10 cellular contexts compared by ENCODE assay signal in the genomic region with DNA sequence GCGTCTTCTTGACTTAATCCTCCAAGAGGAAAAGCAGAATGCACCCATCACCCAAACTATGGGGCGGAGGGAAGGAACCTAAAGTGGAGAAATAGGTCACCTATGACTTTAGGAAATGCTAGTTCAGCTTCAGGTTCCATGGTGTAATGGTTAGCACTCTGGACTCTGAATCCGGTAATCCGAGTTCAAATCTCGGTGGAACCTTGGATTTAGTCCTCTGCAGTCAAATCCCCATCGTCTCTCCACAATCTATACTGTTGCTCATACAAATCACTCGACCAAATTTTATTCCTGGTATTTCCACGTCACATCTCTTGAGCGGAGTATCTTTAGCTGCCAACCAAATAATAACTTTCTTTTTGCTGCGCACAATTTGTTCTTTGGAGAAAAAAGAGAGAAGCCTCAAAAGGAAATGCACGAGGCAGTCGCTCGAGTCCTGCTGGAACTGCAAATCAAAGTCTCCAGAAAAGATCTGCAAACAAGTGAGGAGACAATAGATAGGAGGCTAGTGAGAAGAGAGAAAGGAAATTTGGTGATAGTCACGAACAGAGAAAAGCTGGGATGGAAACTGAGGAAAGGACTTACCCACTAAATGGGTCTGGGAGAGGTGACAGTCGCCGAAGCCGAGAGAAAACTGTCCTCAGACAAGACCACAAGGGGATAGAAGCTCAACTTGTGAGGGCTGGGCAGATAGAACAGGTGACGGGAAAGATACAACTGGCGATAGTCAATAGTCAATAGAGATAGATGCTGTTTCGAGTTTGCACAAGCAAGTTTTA. TPM values are rescaled to one million over a fixed set of nuclear protein-coding genes. Genes with fewer than 3 reads are reported as not detected.
DNase-seq lines count a peak whose midpoint lies in the region; ATAC-seq and TF ChIP-seq lines count a peak whose summit lies in the region.
"Had no signal": no experiment of that assay in that cellular context is flagged by ENCODE, and none has a peak within 500 bp of the region (broad histone marks: within the 10 kb centered on the region; RNA-seq: fewer than 3 reads in every experiment).

No MANE protein-coding gene starts in this region.

- peaks cover 17% of the 10 kb centered on the region for H3K27me3 ChIP-seq in AG04450 (ENCODE audit: control insufficient read depth, insufficient read depth, low read length)

- no peak for ATAC-seq in HG02678 (IDR thresholded peaks at IDR 0.05; ENCODE audit: unreplicated experiment)
- ATAC-seq in activated T-cell treated with anti-CD3 and anti-CD28 coated beads, Interleukin-2, amount 50 U/mL, for 4 hours: no peak

- H3K4me3 ChIP-seq in AG04450 (ENCODE audit: low read depth, low read length) (peak overlapping the region; percentile 60), SK-N-MC (peak overlapping the region; percentile 97)
- H3K4me3 ChIP-seq: skin epidermis had no signal

- H3K27me3 Mint-ChIP-seq in activated T-cell treated with anti-CD3 and anti-CD28 coated beads, Interleukin-2, amount 50 U/mL, for 4 hours (ENCODE audit: low read depth): peaks cover 87% of the 10 kb centered on the region

- H3K9me3 ChIP-seq in AG04450 (ENCODE audit: control insufficient read depth, insufficient read depth, low read length) (no peaks in the 10 kb centered on the region), SK-N-MC (ENCODE audit: low read depth, low read length) (no peaks in the 10 kb centered on the region)

- no peak overlapping the region for H3K4me3 Mint-ChIP-seq in activated T-cell treated with anti-CD3 and anti-CD28 coated beads, Interleukin-2, amount 50 U/mL, for 4 hours

- POLR2A ChIA-PET in AG04450 (lab: Yijun Ruan, JAX): no interaction called here
- POLR2A ChIA-PET in HEK293T (lab: Yijun Ruan, JAX): interaction anchor here (0.8 to 1.7 kb wide), 17 partner anchors 9 to 597 kb away, joined by 3 to 7 read pairs (median 4); partner anchors contain the start of gene ZNF184

- no peak overlapping the region for H3K27ac ChIP-seq in AG04450 (ENCODE audit: low read depth, low read length)
- H3K27ac ChIP-seq in SK-N-MC: no peak overlapping the region; the same call in 1 of the 2 replicates
- H3K27ac ChIP-seq: skin epidermis, VCaP had no signal

- CTCF ChIA-PET in AG04450 (lab: Charles Lee): interaction anchor here (1.3 kb wide), 1 partner anchor 457 kb away, joined by 6 read pairs; no protein-coding TSS in a partner anchor
- CTCF ChIA-PET in HEK293T (lab: Yijun Ruan, JAX): interaction anchor here (0.6 to 1.0 kb wide), 3 partner anchors 44 to 416 kb away, joined by 3 to 7 read pairs (median 3); no protein-coding TSS in a partner anchor

- peak; percentile 21 for DNase-seq in AG04450 (ENCODE audit: low read depth, low spot score)
- peak; percentile 51 for DNase-seq in HEK293T (ENCODE audit: extremely low spot score)
- peak; percentile 87 for DNase-seq in SK-N-MC (ENCODE audit: low read depth, low spot score)
- DNase-seq in hepatic stellate cell (ENCODE audit: low spot score): peak; percentile 36
- no peak for DNase-seq in AG20443 (ENCODE audit: low spot score)
- DNase-seq in activated CD4-positive, alpha-beta T cell treated with anti-CD3 and anti-CD28 coated beads, Interleukin-2, amount 50 U/mL, for 48 hours: no peak
- DNase-seq in activated T-cell treated with anti-CD3 and anti-CD28 coated beads, Interleukin-2, amount 50 U/mL, for 4 hours: no peak

- H3K36me3 ChIP-seq in SK-N-MC (ENCODE audit: insufficient read depth, low read length): no peaks in the 10 kb centered on the region

- H3K9ac ChIP-seq in SK-N-MC (ENCODE audit: insufficient read length): no peak overlapping the region

- no peaks in the 10 kb centered on the region for H3K4me1 Mint-ChIP-seq in activated T-cell treated with anti-CD3 and anti-CD28 coated beads, Interleukin-2, amount 50 U/mL, for 4 hours (ENCODE audit: low read depth)

- no peak for TF ChIP-seq CTCF in AG04450 (IDR thresholded peaks at IDR 0.05; ENCODE audit: low read depth, low read length)

- peaks cover 24% of the 10 kb centered on the region for H3K9me3 Mint-ChIP-seq in activated T-cell treated with anti-CD3 and anti-CD28 coated beads, Interleukin-2, amount 50 U/mL, for 4 hours

- H3K36me3 Mint-ChIP-seq in activated T-cell treated with anti-CD3 and anti-CD28 coated beads, Interleukin-2, amount 50 U/mL, for 4 hours (ENCODE audit: insufficient read depth): peaks cover 3% of the 10 kb centered on the region

TF ChIP-seq in HEK293T, 16 proteins besides CTCF, POLR2A, EP300 and RAD21:
- TF ChIP-seq L3MBTL2 (conservative IDR thresholded peaks at IDR 0.05) (peak; percentile 97), CTBP1 (IDR thresholded peaks at IDR 0.05; ENCODE audit: borderline replicate concordance) (0 out of 2 replicates have a peak, but pooled peaks have one; percentile 5), FOXM1 (IDR thresholded peaks at IDR 0.05; ENCODE audit: borderline replicate concordance) (no peak)

RNA-seq across cellular contexts. Expression of gene POM121L2, which starts 16.6 kb away (rescaled TPM):
- not detected in 2 replicates for polyA plus RNA-seq in AG04450 (2011; rRNA removed)
- polyA minus RNA-seq in AG04450 (2011; rRNA and poly(A)+ RNA removed): not detected in 2 replicates
- not detected for total RNA-seq in activated T-cell treated with anti-CD3 and anti-CD28 coated beads, Interleukin-2, amount 50 U/mL, for 4 hours

RNA-seq across cellular contexts. Expression of gene PRSS16, which starts 48.0 kb away (rescaled TPM):
- polyA plus RNA-seq in AG04450 (2011; rRNA removed): 0.02 and 0.16 TPM in 2 replicates
- polyA minus RNA-seq in AG04450 (2011; rRNA and poly(A)+ RNA removed): not detected in 2 replicates
- under 1 TPM; 0.15 to 0.63 (median 0.32) TPM for total RNA-seq in activated T-cell treated with anti-CD3 and anti-CD28 coated beads, Interleukin-2, amount 50 U/mL, for 4 hours

Comparison
In these comparisons a context has a peak if more than half of its experiments do, and no peak if none do; other contexts are left out.
1. DNase-seq: peak in AG04450 (single experiment), HEK293T (single experiment), SK-N-MC (single experiment) and hepatic stellate cell (single experiment); none in AG20443 (single experiment), activated CD4-positive, alpha-beta T cell treated with anti-CD3 and anti-CD28 coated beads, Interleukin-2, amount 50 U/mL, for 48 hours (0 of 2) and activated T-cell treated with anti-CD3 and anti-CD28 coated beads, Interleukin-2, amount 50 U/mL, for 4 hours (single experiment).